24 cellular contexts compared by ENCODE assay signal in the genomic region with DNA sequence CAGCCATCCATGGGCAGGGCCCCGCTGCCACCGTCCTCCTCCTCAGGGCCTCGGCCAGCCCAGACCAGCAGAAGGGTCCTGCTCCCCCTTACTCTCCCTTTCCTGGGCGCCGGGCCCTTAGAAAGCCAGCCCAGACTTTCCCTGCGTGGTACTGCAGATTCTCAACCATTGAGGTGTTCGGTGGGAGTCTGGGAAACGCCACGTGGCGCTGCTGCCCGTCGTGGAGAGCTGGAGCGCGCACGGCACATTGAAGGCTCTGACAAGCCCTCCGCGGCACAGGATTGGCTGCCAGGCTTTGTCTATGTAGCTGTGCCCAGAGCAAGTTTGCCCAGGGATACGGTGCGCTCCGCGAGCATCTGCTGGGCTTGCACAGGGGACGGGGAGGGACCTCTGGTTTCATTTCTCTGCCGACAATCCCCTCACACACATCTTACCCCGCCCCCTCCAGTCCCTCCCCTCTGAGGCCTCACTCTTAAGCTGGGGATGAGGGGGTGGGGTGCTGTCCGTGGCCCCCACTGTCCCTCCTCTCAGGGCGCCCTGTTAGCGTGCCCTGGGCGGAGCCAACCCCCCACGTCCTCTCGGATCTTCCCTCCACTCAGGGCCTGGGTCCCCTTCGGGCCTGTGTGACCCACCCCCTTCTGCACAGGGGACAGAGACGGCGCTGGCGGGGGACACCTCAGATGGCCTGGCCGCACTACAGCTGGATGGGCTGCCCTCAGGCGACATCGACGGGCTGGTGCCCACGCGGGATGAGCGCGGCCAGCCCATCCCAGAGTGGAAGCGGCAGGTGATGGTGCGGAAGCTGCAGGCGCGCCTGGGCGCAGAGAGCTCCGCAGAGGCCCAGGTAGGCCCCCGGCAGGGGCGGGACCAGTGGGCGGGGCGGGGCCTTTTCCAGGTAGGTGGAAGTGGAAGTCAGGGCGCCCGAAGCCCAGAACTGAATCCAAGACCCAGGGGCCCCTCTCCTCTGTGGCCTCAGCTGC. TPM values are rescaled to one million over a fixed set of nuclear protein-coding genes. Genes with fewer than 3 reads are reported as not detected.
DNase-seq lines count a peak whose midpoint lies in the region; ATAC-seq, FAIRE-seq and TF ChIP-seq lines count a peak whose summit lies in the region.
"Had no signal": no experiment of that assay in that cellular context is flagged by ENCODE, and none has a peak within 500 bp of the region (broad histone marks: within the 10 kb centered on the region; RNA-seq: fewer than 3 reads in every experiment).

No MANE protein-coding gene starts in this region.

- H3K4me3 ChIP-seq in NT2/D1 (ENCODE audit: insufficient read length, low read depth) (no peak overlapping the region), fibroblast of the aortic adventitia (ENCODE audit: low read depth, low read length) (peak overlapping the region; percentile 17), HepG2 (replicated peaks in 1 of 3; ENCODE audit: insufficient read depth in 1 of 3, low read depth in 2 of 3, low read length in 3 of 3) (no peak overlapping the region), spleen (no peak overlapping the region)
- H3K4me3 ChIP-seq: pancreas, PC-9 had no signal

- ATAC-seq in HepG2 = no peak
- ATAC-seq in GM21723 (IDR thresholded peaks at IDR 0.05; ENCODE audit: unreplicated experiment) = no peak
- ATAC-seq: naive thymus-derived CD4-positive, alpha-beta T cell had no signal

- H3K4me1 ChIP-seq in NT2/D1 (ENCODE audit: insufficient read depth, insufficient read length) (peaks cover 18% of the 10 kb centered on the region), HepG2 (ENCODE audit: insufficient read depth, low read length) (peaks cover 9% of the 10 kb centered on the region), spleen (peaks cover 0 to 6% (median 2%) of the 10 kb centered on the region in 6 donors)
- H3K4me1 ChIP-seq: pancreas had no signal

- WGBS in HepG2 (ENCODE audit: low lambda C conversion rate) = 83% methylated on average over 54 of the region's 54 CpGs
- WGBS in spleen, 5 donors = 80 to 87% (median 81%) methylated on average over 37 to 54 of the region's 54 CpGs

- TF ChIP-seq POLR2A in HepG2 (IDR thresholded peaks at IDR 0.05; ENCODE audit: insufficient read depth in 1 of 2, low read depth in 2 of 2, low read length in 2 of 2) = no peak
- no peak for TF ChIP-seq POLR2A in spleen (IDR thresholded peaks at IDR 0.05)

- no peaks in the 10 kb centered on the region for H3K36me3 ChIP-seq in NT2/D1 (ENCODE audit: insufficient read depth, insufficient read length, low read length)
- H3K36me3 ChIP-seq in HepG2 (replicated peaks in 1 of 2; ENCODE audit: control insufficient read depth in 1 of 2, insufficient read depth in 2 of 2, low read length in 2 of 2) = no peaks in the 10 kb centered on the region
- H3K36me3 ChIP-seq in spleen = no peaks in the 10 kb centered on the region
- H3K36me3 ChIP-seq: pancreas, SJCRH30 had no signal

- TF ChIP-seq CTCF in fibroblast of the aortic adventitia (IDR thresholded peaks at IDR 0.05; ENCODE audit: insufficient read depth, low read length) (no peak), HepG2 (CRISPR knock-in tag; IDR thresholded peaks at IDR 0.05) (no peak), spleen (IDR thresholded peaks at IDR 0.05 in 8 of 11, conservative IDR thresholded peaks at IDR 0.05 in 3 of 11) (no peak)

- CTCF ChIA-PET in HepG2 (lab: Yijun Ruan, JAX; ENCODE audit: low intra/inter-chr PET ratio, low total read pairs) = no interaction called here

- DNase-seq in NT2/D1 (ENCODE audit: low read depth, low spot score) (no peak), fibroblast of the aortic adventitia (ENCODE audit: low read depth) (no peak), HepG2 (ENCODE audit: low spot score) (no peak), spleen (peak; percentile 67), inferior parietal cortex (ENCODE audit: extremely low spot score) (no peak), HTR-8/SVneo (ENCODE audit: insufficient read length, low spot score) (no peak)
- DNase-seq: activated CD4-positive, alpha-beta T cell treated with anti-CD3 and anti-CD28 coated beads for 4 hours; activated naive CD4-positive, alpha-beta T cell treated with Interleukin-2 at 50 U/mL for 16 hours; activated T-cell treated with anti-CD3 and anti-CD28 coated beads, Interleukin-2, amount 50 U/mL, for 48 hours; amniotic stem cell; DMS53; GDM1; head of caudate nucleus; Karpas-422; naive thymus-derived CD4-positive, alpha-beta T cell; NCI-H1930; NCI-H226; PC-9; SJCRH30; stimulated activated CD4-positive, alpha-beta T cell treated with anti-CD3 and anti-CD28 coated beads, Interleukin-1b, Interleukin-23, amount 100 ng/mL, for 48 hours; T-cell had no signal

- POLR2A ChIA-PET in HepG2 (lab: Yijun Ruan, JAX) = no interaction called here

- H3K9ac ChIP-seq in NT2/D1 (ENCODE audit: insufficient read length, low read depth) (peak overlapping the region; percentile 59), HepG2 (ENCODE audit: insufficient read depth, low read depth, low read length) (no peak overlapping the region)

- H3K79me2 ChIP-seq in HepG2 (ENCODE audit: insufficient read depth, low read length) = no peaks in the 10 kb centered on the region

- no peaks in the 10 kb centered on the region for H3K9me3 ChIP-seq in NT2/D1 (ENCODE audit: insufficient read depth, low read length)
- H3K9me3 ChIP-seq in HepG2 (ENCODE audit: low read length) = no peaks in the 10 kb centered on the region
- no peaks in the 10 kb centered on the region for H3K9me3 ChIP-seq in spleen
- H3K9me3 ChIP-seq: pancreas had no signal

- H3K4me2 ChIP-seq in HepG2 (ENCODE audit: low read depth, low read length) = peak overlapping the region; percentile 82; the same call in 1 of the 2 replicates

- intact Hi-C loops in HepG2 (cut with micrococcal nuclease; ENCODE audit: unreplicated experiment) = no loop called here
- intact Hi-C loops in spleen (cut with DNase I; ENCODE audit: low total_unique reads) = no loop called here

- no peak for TF ChIP-seq EP300 in HepG2 (IDR thresholded peaks at IDR 0.05; ENCODE audit: low read depth in 2 of 2, low read length in 2 of 2)
- no peak for TF ChIP-seq EP300 in HepG2 (CRISPR knock-in tag; IDR thresholded peaks at IDR 0.05; ENCODE audit: borderline replicate concordance)

- no peaks in the 10 kb centered on the region for H3K27me3 ChIP-seq in NT2/D1 (ENCODE audit: insufficient read depth, insufficient read length)
- H3K27me3 ChIP-seq in HepG2 (ENCODE audit: control insufficient read depth in 1 of 2, insufficient read depth in 2 of 2, low read length in 2 of 2) = peaks cover 2 to 16% of the 10 kb centered on the region in 2 experiments; a peak in 4 of 5 replicates
- H3K27me3 ChIP-seq in spleen (replicated peaks in 1 of 7) = peaks cover 0 to 5% (median 0%) of the 10 kb centered on the region in 7 donors
- H3K27me3 ChIP-seq: pancreas, SJCRH30 had no signal

- no peak overlapping the region for H2AFZ ChIP-seq in HepG2 (ENCODE audit: low read length)
- H2AFZ ChIP-seq: PC-9 had no signal

- H3K27ac ChIP-seq in HepG2 (ENCODE audit: extremely low read length, insufficient read depth, low read length) (no peak overlapping the region), spleen (no peak overlapping the region)
- H3K27ac ChIP-seq: pancreas, PC-9, SJCRH30 had no signal

- no TSS peak for BruUV-seq in HepG2 (replicated peaks; lab: Mats Ljungman, UMichigan)

- in situ Hi-C loops in HepG2 (cut with HindIII; ENCODE audit: extremely low pct_ligation_motif_present, low pct_unique_long_range_greater_than_20kb) = no loop called here

- no peaks in the 10 kb centered on the region for H4K20me1 ChIP-seq in HepG2 (ENCODE audit: insufficient read depth, low read length)

- TF ChIP-seq RAD21 in HepG2 (CRISPR knock-in tag; IDR thresholded peaks at IDR 0.05) = no peak

- FAIRE-seq in HepG2 (lab: Jason Lieb, UNC) (no peak), HTR-8/SVneo (lab: Jason Lieb, UNC) (no peak)
- FAIRE-seq: pancreas had no signal

RNA-seq across cellular contexts. Expression of gene KLHL30, which starts 10.1 kb away (rescaled TPM):
- 0.09 and 0.33 TPM in 2 replicates for total RNA-seq in fibroblast of the aortic adventitia (ENCODE audit: low replicate concordance)
- total RNA-seq in HepG2 (2016; rRNA removed; fragmentation: Illumina TruSeq; extraction: Trizol) = not detected in 2 replicates
- total RNA-seq in HepG2 (2016; cell fraction: cytosol; rRNA removed; fragmentation: Illumina TruSeq; extraction: Trizol; ENCODE audit: low read depth) = not detected in 2 replicates
- total RNA-seq in HepG2 (2016; cell fraction: insoluble cytoplasmic fraction; rRNA removed; fragmentation: Illumina TruSeq; extraction: Trizol) = not detected in 2 replicates
- total RNA-seq in HepG2 (2016; cell fraction: membrane; rRNA removed; fragmentation: Illumina TruSeq; extraction: Trizol) = not detected in 2 replicates
- total RNA-seq in HepG2 (2016; cell fraction: nucleus; rRNA removed; fragmentation: Illumina TruSeq; extraction: Trizol) = not detected in 2 replicates
- 0.05 and 0.07 TPM in 2 replicates for polyA plus RNA-seq in HepG2 (2011; rRNA removed)
- polyA plus RNA-seq in HepG2 (2011; cell fraction: cytosol; rRNA removed) = 0.03 and 0.05 TPM in 2 replicates
- 0.35 and 0.38 TPM in 2 replicates for polyA plus RNA-seq in HepG2 (2011; cell fraction: nucleus; rRNA removed)
- polyA plus RNA-seq in HepG2 (2012) = not detected in 2 replicates
- polyA plus RNA-seq in HepG2 (2016; cell fraction: cytosol; fragmentation: Illumina TruSeq; extraction: Trizol; ENCODE audit: low read depth) = not detected in 2 replicates
- polyA plus RNA-seq in HepG2 (2016; cell fraction: insoluble cytoplasmic fraction; fragmentation: Illumina TruSeq; extraction: Trizol; ENCODE audit: low read depth) = not detected in 2 replicates
- not detected in 2 replicates for polyA plus RNA-seq in HepG2 (2016; cell fraction: membrane; fragmentation: Illumina TruSeq; extraction: Trizol; ENCODE audit: low read depth)
- polyA plus RNA-seq in HepG2 (2016; cell fraction: nucleus; fragmentation: Illumina TruSeq; extraction: Trizol; ENCODE audit: insufficient read depth, low read depth) = not detected in 2 replicates
- polyA minus RNA-seq in HepG2 (2011; rRNA and poly(A)+ RNA removed; ENCODE audit: low replicate concordance) = 0.23 and 0.42 TPM in 2 replicates
- polyA minus RNA-seq in HepG2 (2011; cell fraction: cytosol; rRNA and poly(A)+ RNA removed) = not detected in 2 replicates
- polyA minus RNA-seq in HepG2 (2011; cell fraction: nucleus; rRNA and poly(A)+ RNA removed) = 0.12 and 0.39 TPM in 2 replicates
- total RNA-seq in spleen = under 1 TPM in 5 of 7 donors, not detected in 2; 0.15 to 0.85 (median 0.23) TPM
- under 1 TPM; 0.09 to 0.29 (median 0.22) TPM for polyA plus RNA-seq in spleen
- total RNA-seq: HT1080; naive thymus-derived CD4-positive, alpha-beta T cell; T-cell had no signal
- polyA plus RNA-seq: naive thymus-derived CD4-positive, alpha-beta T cell had no signal

RNA-seq across cellular contexts. Expression of gene ESPNL, which starts 28.2 kb away (rescaled TPM):
- total RNA-seq in fibroblast of the aortic adventitia (ENCODE audit: low replicate concordance) (1.4 and 2.4 TPM in 2 replicates), HepG2 (2016; rRNA removed; fragmentation: Illumina TruSeq; extraction: Trizol) (0.35 and 0.80 TPM in 2 replicates), spleen (1 to 10 TPM in 4 of 7 donors, under 1 TPM in 3; 0.65 to 5.1 (median 1.5) TPM)
- total RNA-seq in HepG2 (2016; cell fraction: cytosol; rRNA removed; fragmentation: Illumina TruSeq; extraction: Trizol; ENCODE audit: low read depth) = 0.09 TPM in 1 of 2 replicates, not detected in the other
- 0.51 and 1.2 TPM in 2 replicates for total RNA-seq in HepG2 (2016; cell fraction: insoluble cytoplasmic fraction; rRNA removed; fragmentation: Illumina TruSeq; extraction: Trizol)
- total RNA-seq in HepG2 (2016; cell fraction: membrane; rRNA removed; fragmentation: Illumina TruSeq; extraction: Trizol) = 0.34 and 0.38 TPM in 2 replicates
- 0.47 and 0.62 TPM in 2 replicates for total RNA-seq in HepG2 (2016; cell fraction: nucleus; rRNA removed; fragmentation: Illumina TruSeq; extraction: Trizol)
- polyA plus RNA-seq in HepG2 (2011; rRNA removed) (0.42 and 0.45 TPM in 2 replicates), spleen (1 to 10 TPM; 1.3 to 6.2 (median 3.8) TPM)
- polyA plus RNA-seq in HepG2 (2011; cell fraction: cytosol; rRNA removed) = 0.29 and 0.58 TPM in 2 replicates
- 2.1 TPM in 2 replicates for polyA plus RNA-seq in HepG2 (2011; cell fraction: nucleus; rRNA removed)
- polyA plus RNA-seq in HepG2 (2012) = 0.66 and 0.68 TPM in 2 replicates
- polyA plus RNA-seq in HepG2 (2016; cell fraction: cytosol; fragmentation: Illumina TruSeq; extraction: Trizol; ENCODE audit: low read depth) = 0.03 and 0.12 TPM in 2 replicates
- polyA plus RNA-seq in HepG2 (2016; cell fraction: insoluble cytoplasmic fraction; fragmentation: Illumina TruSeq; extraction: Trizol; ENCODE audit: low read depth) = 0.39 and 0.45 TPM in 2 replicates
- 0.17 and 0.19 TPM in 2 replicates for polyA plus RNA-seq in HepG2 (2016; cell fraction: membrane; fragmentation: Illumina TruSeq; extraction: Trizol; ENCODE audit: low read depth)
- 0.68 and 1.8 TPM in 2 replicates for polyA plus RNA-seq in HepG2 (2016; cell fraction: nucleus; fragmentation: Illumina TruSeq; extraction: Trizol; ENCODE audit: insufficient read depth, low read depth)
- polyA minus RNA-seq in HepG2 (2011; rRNA and poly(A)+ RNA removed; ENCODE audit: low replicate concordance) = 0.05 and 1.2 TPM in 2 replicates
- polyA minus RNA-seq in HepG2 (2011; cell fraction: cytosol; rRNA and poly(A)+ RNA removed) = 0.40 and 0.53 TPM in 2 replicates
- 0.39 and 0.50 TPM in 2 replicates for polyA minus RNA-seq in HepG2 (2011; cell fraction: nucleus; rRNA and poly(A)+ RNA removed)
- polyA plus RNA-seq: naive thymus-derived CD4-positive, alpha-beta T cell had no signal

RNA-seq across cellular contexts. Expression of gene ERFE, which starts 30.4 kb away (rescaled TPM):
- total RNA-seq in fibroblast of the aortic adventitia (ENCODE audit: low replicate concordance) = 2.8 and 3.4 TPM in 2 replicates
- not detected in 2 replicates for total RNA-seq in HepG2 (2016; rRNA removed; fragmentation: Illumina TruSeq; extraction: Trizol)
- not detected in 2 replicates for total RNA-seq in HepG2 (2016; cell fraction: cytosol; rRNA removed; fragmentation: Illumina TruSeq; extraction: Trizol; ENCODE audit: low read depth)
- total RNA-seq in HepG2 (2016; cell fraction: insoluble cytoplasmic fraction; rRNA removed; fragmentation: Illumina TruSeq; extraction: Trizol) = not detected in 2 replicates
- not detected in 2 replicates for total RNA-seq in HepG2 (2016; cell fraction: membrane; rRNA removed; fragmentation: Illumina TruSeq; extraction: Trizol)
- total RNA-seq in HepG2 (2016; cell fraction: nucleus; rRNA removed; fragmentation: Illumina TruSeq; extraction: Trizol) = not detected in 2 replicates
- 0.05 and 0.09 TPM in 2 replicates for polyA plus RNA-seq in HepG2 (2011; rRNA removed)
- polyA plus RNA-seq in HepG2 (2011; cell fraction: cytosol; rRNA removed) = 0.06 TPM in 1 of 2 replicates, not detected in the other
- 0.05 and 0.31 TPM in 2 replicates for polyA plus RNA-seq in HepG2 (2011; cell fraction: nucleus; rRNA removed)
- polyA plus RNA-seq in HepG2 (2012) = 0.28 TPM in 1 of 2 replicates, not detected in the other
- not detected in 2 replicates for polyA plus RNA-seq in HepG2 (2016; cell fraction: cytosol; fragmentation: Illumina TruSeq; extraction: Trizol; ENCODE audit: low read depth)
- polyA plus RNA-seq in HepG2 (2016; cell fraction: insoluble cytoplasmic fraction; fragmentation: Illumina TruSeq; extraction: Trizol; ENCODE audit: low read depth) = not detected in 2 replicates
- polyA plus RNA-seq in HepG2 (2016; cell fraction: membrane; fragmentation: Illumina TruSeq; extraction: Trizol; ENCODE audit: low read depth) = not detected in 2 replicates
- not detected in 2 replicates for polyA plus RNA-seq in HepG2 (2016; cell fraction: nucleus; fragmentation: Illumina TruSeq; extraction: Trizol; ENCODE audit: insufficient read depth, low read depth)
- polyA minus RNA-seq in HepG2 (2011; rRNA and poly(A)+ RNA removed; ENCODE audit: low replicate concordance) = 0.22 and 1.4 TPM in 2 replicates
- polyA minus RNA-seq in HepG2 (2011; cell fraction: cytosol; rRNA and poly(A)+ RNA removed) = not detected in 2 replicates
- 0.13 TPM in 1 of 2 replicates, not detected in the other for polyA minus RNA-seq in HepG2 (2011; cell fraction: nucleus; rRNA and poly(A)+ RNA removed)
- 10 to 100 TPM in 1 of 7 donors, 1 to 10 TPM in 5, under 1 TPM in 1; 0.49 to 11.0 (median 2.4) TPM for total RNA-seq in spleen
- polyA plus RNA-seq in spleen = under 1 TPM; 0.06 to 0.63 (median 0.16) TPM
- total RNA-seq: T-cell had no signal
- polyA plus RNA-seq: naive thymus-derived CD4-positive, alpha-beta T cell had no signal
